Comparison of ENCODE assay signal across 1 cellular context in the genomic region with DNA sequence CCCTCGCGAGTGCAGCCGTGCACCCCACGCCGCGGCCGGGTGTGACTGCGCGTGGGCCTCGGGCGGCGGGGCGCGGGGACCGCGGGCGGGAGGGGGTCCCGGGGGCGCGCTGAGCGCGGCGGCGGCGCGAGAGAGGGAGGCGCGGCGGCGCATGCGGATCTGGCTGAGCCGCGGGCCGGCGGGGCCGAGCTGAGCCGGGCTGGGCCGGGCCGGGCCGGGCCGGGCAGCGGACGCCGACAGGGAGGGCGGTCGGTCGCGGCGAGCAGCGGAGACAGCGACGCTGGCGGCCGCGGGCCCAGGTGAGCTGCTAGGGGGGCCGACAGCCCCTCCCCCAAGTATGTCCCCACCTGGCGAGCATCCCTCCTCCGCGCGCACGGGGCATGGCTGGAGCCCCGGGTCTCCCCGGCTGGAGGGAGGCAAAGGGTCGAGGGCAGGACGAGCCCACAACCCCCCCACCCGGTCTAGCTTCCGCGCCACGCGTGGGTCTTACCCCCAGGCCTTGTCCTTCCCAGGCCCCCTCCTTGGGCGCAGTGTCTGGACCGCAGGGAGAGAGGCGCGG.
TF ChIP-seq lines count a peak whose summit lies in the region.

No MANE protein-coding gene starts in this region.

TF ChIP-seq in endothelial cell of umbilical vein, 7 proteins besides CTCF, POLR2A, EP300 and RAD21:
- peak; percentile 67 for TF ChIP-seq EZH2 (IDR thresholded peaks at IDR 0.05; ENCODE audit: borderline replicate concordance, low read depth, low read length, severe bottlenecking)
- no peak for TF ChIP-seq POLR2AphosphoS5 (IDR thresholded peaks at IDR 0.05; ENCODE audit: insufficient read depth, low read depth, low read length)
- TF ChIP-seq MYC (IDR thresholded peaks at IDR 0.05; ENCODE audit: low read depth, low read length): no peak
- TF ChIP-seq, protein P1, sequence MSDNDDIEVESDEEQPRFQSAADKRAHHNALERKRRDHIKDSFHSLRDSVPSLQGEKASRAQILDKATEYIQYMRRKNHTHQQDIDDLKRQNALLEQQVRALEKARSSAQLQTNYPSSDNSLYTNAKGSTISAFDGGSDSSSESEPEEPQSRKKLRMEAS (IDR thresholded peaks at IDR 0.05; ENCODE audit: insufficient read depth, insufficient read length): no peak
